Comparison of ENCODE assay signal across 8 cellular contexts in genomic region chr10:58264780-58265179, GRCh38. TPM values are rescaled to one million over a fixed set of nuclear protein-coding genes. Genes with fewer than 3 reads are reported as not detected.
A peak's percentile ranks its signal among the peaks of the same experiment; 100 is the strongest.
DNase-seq lines count a peak whose midpoint lies in the region; ATAC-seq, FAIRE-seq and TF ChIP-seq lines count a peak whose summit lies in the region.

No MANE protein-coding gene starts in this region.

- peak overlapping the region; percentile 78 for H3K4me2 ChIP-seq in HepG2 (ENCODE audit: low read depth, low read length)

- intact Hi-C loops in HepG2 (cut with micrococcal nuclease; ENCODE audit: unreplicated experiment): loop anchor here (5.0 kb wide), 2 partner anchors 37 to 47 kb away; no protein-coding TSS in a partner anchor
- intact Hi-C loops in right lobe of liver (cut with DNase I): no loop called here
- intact Hi-C loops in gastrocnemius medialis (cut with DNase I; ENCODE audit: low total_unique reads): loop anchor here (5.0 to 10.0 kb wide), 3 partner anchors 72 to 1643 kb away; partner anchors contain the start of gene CCDC6

- H3K36me3 ChIP-seq in HepG2 (replicated peaks in 1 of 2; ENCODE audit: control insufficient read depth in 1 of 2, insufficient read depth in 2 of 2, low read length in 2 of 2) (0 out of 5 replicates have a peak, but pooled peaks cover 0 to 2% of the 10 kb centered on the region in 2 experiments), right lobe of liver (no peaks in the 10 kb centered on the region), gastrocnemius medialis (no peaks in the 10 kb centered on the region)

- H2AFZ ChIP-seq in HepG2 (ENCODE audit: low read length): no peak overlapping the region

- ATAC-seq in HepG2 (no peak), right lobe of liver (no peak), esophagus mucosa (no peak), gastrocnemius medialis (no peak)

- no peaks in the 10 kb centered on the region; a peak in 1 of 5 replicates for H3K27me3 ChIP-seq in HepG2 (ENCODE audit: control insufficient read depth in 1 of 2, insufficient read depth in 2 of 2, low read length in 2 of 2)
- H3K27me3 ChIP-seq in right lobe of liver: no peaks in the 10 kb centered on the region
- H3K27me3 ChIP-seq in gastrocnemius medialis: no peaks in the 10 kb centered on the region

- no peak for TF ChIP-seq POLR2A in HepG2 (IDR thresholded peaks at IDR 0.05; ENCODE audit: insufficient read depth in 1 of 2, low read depth in 2 of 2, low read length in 2 of 2)
- TF ChIP-seq POLR2A in right lobe of liver (IDR thresholded peaks at IDR 0.05): no peak
- no peak for TF ChIP-seq POLR2A in gastrocnemius medialis (IDR thresholded peaks at IDR 0.05)

- in situ Hi-C loops in HepG2 (cut with HindIII; ENCODE audit: extremely low pct_ligation_motif_present, low pct_unique_long_range_greater_than_20kb): no loop called here
- in situ Hi-C loops in gastrocnemius medialis (cut with MboI; ENCODE audit: low sequenced_read_pairs in 4 of 4): no loop called here

- CTCF ChIA-PET in HepG2 (lab: Yijun Ruan, JAX; ENCODE audit: low intra/inter-chr PET ratio, low total read pairs): no interaction called here

- no peak for TF ChIP-seq RAD21 in HepG2 (CRISPR knock-in tag; IDR thresholded peaks at IDR 0.05)

- POLR2A ChIA-PET in HepG2 (lab: Yijun Ruan, JAX): no interaction called here

- H3K27ac ChIP-seq in HepG2 (ENCODE audit: extremely low read length, insufficient read depth, low read length): no peak overlapping the region
- H3K27ac ChIP-seq in right lobe of liver: no peak overlapping the region
- peak overlapping the region in 2 of 4 donors; percentile 95 to 96 for H3K27ac ChIP-seq in gastrocnemius medialis

- peaks cover 67% of the 10 kb centered on the region for H3K79me2 ChIP-seq in HepG2 (ENCODE audit: insufficient read depth, low read length)

- no TSS peak for BruUV-seq in HepG2 (replicated peaks; lab: Mats Ljungman, UMichigan)

- DNase-seq in HepG2 (ENCODE audit: low spot score) (no peak), right lobe of liver (no peak), RCC 7860 (ENCODE audit: low spot score) (peak; percentile 31), epithelial cell of proximal tubule (ENCODE audit: low read depth) (no peak), HPDE6-E6E7 (ENCODE audit: extremely low spot score) (no peak), gastrocnemius medialis (no peak)
- no peak for DNase-seq in stimulated activated naive CD4-positive, alpha-beta T cell treated with Interleukin-2 at 50 U/mL for 16 hours (lab: John Stamatoyannopoulos, UW)

- no peaks in the 10 kb centered on the region for H3K9me3 ChIP-seq in HepG2 (ENCODE audit: low read length)
- no peaks in the 10 kb centered on the region for H3K9me3 ChIP-seq in right lobe of liver
- H3K9me3 ChIP-seq in gastrocnemius medialis: no peaks in the 10 kb centered on the region

- TF ChIP-seq EP300 in HepG2 (IDR thresholded peaks at IDR 0.05; ENCODE audit: low read depth in 2 of 2, low read length in 2 of 2) (no peak), HepG2 (CRISPR knock-in tag; IDR thresholded peaks at IDR 0.05; ENCODE audit: borderline replicate concordance) (no peak)

- H3K4me3 ChIP-seq in HepG2 (replicated peaks in 1 of 3; ENCODE audit: insufficient read depth in 1 of 3, low read depth in 2 of 3, low read length in 3 of 3): peak overlapping the region; percentile 74 to 88 (median 83); a peak in 5 of 6 replicates
- no peak overlapping the region for H3K4me3 ChIP-seq in right lobe of liver
- peak overlapping the region; percentile 65 for H3K4me3 ChIP-seq in epithelial cell of proximal tubule (ENCODE audit: low read depth, low read length)
- no peak overlapping the region for H3K4me3 ChIP-seq in gastrocnemius medialis

- H3K4me1 ChIP-seq in HepG2 (ENCODE audit: insufficient read depth, low read length) (peaks cover 25% of the 10 kb centered on the region), right lobe of liver (peaks cover 0 to 15% (median 6%) of the 10 kb centered on the region in 4 donors), gastrocnemius medialis (peaks cover 15 to 23% of the 10 kb centered on the region in 2 donors)

- TF ChIP-seq CTCF in HepG2 (CRISPR knock-in tag; IDR thresholded peaks at IDR 0.05) (no peak), right lobe of liver (IDR thresholded peaks at IDR 0.05) (no peak), epithelial cell of proximal tubule (conservative IDR thresholded peaks at IDR 0.05; ENCODE audit: low read depth, low read length) (no peak), gastrocnemius medialis (IDR thresholded peaks at IDR 0.05 in 4 of 5, conservative IDR thresholded peaks at IDR 0.05 in 1 of 5) (no peak)

- 0 out of 2 replicates have a peak overlapping the region, but pooled peaks have one; percentile 35 for H3K9ac ChIP-seq in HepG2 (ENCODE audit: insufficient read depth, low read depth, low read length)

- WGBS in HepG2 (ENCODE audit: low lambda C conversion rate): 58% methylated on average over 5 of the region's 5 CpGs
- WGBS in right lobe of liver (ENCODE audit: insufficient coverage, low coverage, low lambda C conversion rate, missing lambda C conversion rate): 48% methylated on average over 5 of the region's 5 CpGs

- peaks cover 8% of the 10 kb centered on the region; the same call in 1 of the 2 replicates for H4K20me1 ChIP-seq in HepG2 (ENCODE audit: insufficient read depth, low read length)

- FAIRE-seq in HepG2 (lab: Jason Lieb, UNC): no peak
- FAIRE-seq in RCC 7860 (lab: Jason Lieb, UNC): peak; percentile 80

TF ChIP-seq in HepG2, 621 proteins besides CTCF, POLR2A, EP300 and RAD21 (continues in another document):
- TF ChIP-seq RBAK (CRISPR knock-in tag; IDR thresholded peaks at IDR 0.05): no peak
- peak; percentile 8 for TF ChIP-seq SAP130 (CRISPR knock-in tag; IDR thresholded peaks at IDR 0.05; ENCODE audit: low read depth)
- TF ChIP-seq, protein P1, sequence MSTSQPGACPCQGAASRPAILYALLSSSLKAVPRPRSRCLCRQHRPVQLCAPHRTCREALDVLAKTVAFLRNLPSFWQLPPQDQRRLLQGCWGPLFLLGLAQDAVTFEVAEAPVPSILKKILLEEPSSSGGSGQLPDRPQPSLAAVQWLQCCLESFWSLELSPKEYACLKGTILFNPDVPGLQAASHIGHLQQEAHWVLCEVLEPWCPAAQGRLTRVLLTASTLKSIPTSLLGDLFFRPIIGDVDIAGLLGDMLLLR (CRISPR knock-in tag; IDR thresholded peaks at IDR 0.05): no peak

RNA-seq across cellular contexts. Expression of gene IPMK, which starts 2.9 kb away (rescaled TPM):
- total RNA-seq in HepG2 (2016; rRNA removed; fragmentation: Illumina TruSeq; extraction: Trizol) (3.9 and 5.4 TPM in 2 replicates), right lobe of liver (1 to 10 TPM; 2.8 to 8.1 (median 4.7) TPM), epithelial cell of proximal tubule (6.1 and 6.2 TPM in 2 replicates), esophagus mucosa (5.9 TPM), gastrocnemius medialis (1 to 10 TPM; 3.0 to 8.2 (median 5.6) TPM)
- total RNA-seq in HepG2 (2016; cell fraction: cytosol; rRNA removed; fragmentation: Illumina TruSeq; extraction: Trizol; ENCODE audit: low read depth): 0.44 and 0.51 TPM in 2 replicates
- total RNA-seq in HepG2 (2016; cell fraction: insoluble cytoplasmic fraction; rRNA removed; fragmentation: Illumina TruSeq; extraction: Trizol): 3.8 and 5.4 TPM in 2 replicates
- 2.6 and 2.8 TPM in 2 replicates for total RNA-seq in HepG2 (2016; cell fraction: membrane; rRNA removed; fragmentation: Illumina TruSeq; extraction: Trizol)
- total RNA-seq in HepG2 (2016; cell fraction: nucleus; rRNA removed; fragmentation: Illumina TruSeq; extraction: Trizol): 3.9 and 4.0 TPM in 2 replicates
- polyA plus RNA-seq in HepG2 (2011; rRNA removed): 1.9 and 2.7 TPM in 2 replicates
- 0.94 and 1.5 TPM in 2 replicates for polyA plus RNA-seq in HepG2 (2011; cell fraction: cytosol; rRNA removed)
- 1.1 and 1.4 TPM in 2 replicates for polyA plus RNA-seq in HepG2 (2011; cell fraction: nucleus; rRNA removed)
- 4.4 and 4.5 TPM in 2 replicates for polyA plus RNA-seq in HepG2 (2012)
- 0.15 and 0.28 TPM in 2 replicates for polyA plus RNA-seq in HepG2 (2016; cell fraction: cytosol; fragmentation: Illumina TruSeq; extraction: Trizol; ENCODE audit: low read depth)
- polyA plus RNA-seq in HepG2 (2016; cell fraction: insoluble cytoplasmic fraction; fragmentation: Illumina TruSeq; extraction: Trizol; ENCODE audit: low read depth): 5.5 and 5.6 TPM in 2 replicates
- polyA plus RNA-seq in HepG2 (2016; cell fraction: membrane; fragmentation: Illumina TruSeq; extraction: Trizol; ENCODE audit: low read depth): 1.2 and 1.3 TPM in 2 replicates
- 4.1 TPM in 2 replicates for polyA plus RNA-seq in HepG2 (2016; cell fraction: nucleus; fragmentation: Illumina TruSeq; extraction: Trizol; ENCODE audit: insufficient read depth, low read depth)
- 1.8 and 2.6 TPM in 2 replicates for polyA minus RNA-seq in HepG2 (2011; rRNA and poly(A)+ RNA removed; ENCODE audit: low replicate concordance)
- 5.4 and 6.8 TPM in 2 replicates for polyA minus RNA-seq in HepG2 (2011; cell fraction: cytosol; rRNA and poly(A)+ RNA removed)
- polyA minus RNA-seq in HepG2 (2011; cell fraction: nucleus; rRNA and poly(A)+ RNA removed): 11.6 and 14.8 TPM in 2 replicates

RNA-seq across cellular contexts. Expression of gene CISD1, which starts 4.2 kb away (rescaled TPM):
- 78.9 and 92.2 TPM in 2 replicates for total RNA-seq in HepG2 (2016; rRNA removed; fragmentation: Illumina TruSeq; extraction: Trizol)
- 24.2 and 29.9 TPM in 2 replicates for total RNA-seq in HepG2 (2016; cell fraction: cytosol; rRNA removed; fragmentation: Illumina TruSeq; extraction: Trizol; ENCODE audit: low read depth)
- 81.7 and 106 TPM in 2 replicates for total RNA-seq in HepG2 (2016; cell fraction: insoluble cytoplasmic fraction; rRNA removed; fragmentation: Illumina TruSeq; extraction: Trizol)
- 26.8 and 29.2 TPM in 2 replicates for total RNA-seq in HepG2 (2016; cell fraction: membrane; rRNA removed; fragmentation: Illumina TruSeq; extraction: Trizol)
- total RNA-seq in HepG2 (2016; cell fraction: nucleus; rRNA removed; fragmentation: Illumina TruSeq; extraction: Trizol): 48.4 and 50.8 TPM in 2 replicates
- polyA plus RNA-seq in HepG2 (2011; rRNA removed): 47.8 and 63.4 TPM in 2 replicates
- 18.1 and 27.8 TPM in 2 replicates for polyA plus RNA-seq in HepG2 (2011; cell fraction: cytosol; rRNA removed)
- polyA plus RNA-seq in HepG2 (2011; cell fraction: nucleus; rRNA removed): 5.2 and 8.2 TPM in 2 replicates
- polyA plus RNA-seq in HepG2 (2012): 33.9 and 47.1 TPM in 2 replicates
- polyA plus RNA-seq in HepG2 (2016; cell fraction: cytosol; fragmentation: Illumina TruSeq; extraction: Trizol; ENCODE audit: low read depth): 24.3 and 28.0 TPM in 2 replicates
- 78.2 and 84.8 TPM in 2 replicates for polyA plus RNA-seq in HepG2 (2016; cell fraction: insoluble cytoplasmic fraction; fragmentation: Illumina TruSeq; extraction: Trizol; ENCODE audit: low read depth)
- 20.1 and 21.0 TPM in 2 replicates for polyA plus RNA-seq in HepG2 (2016; cell fraction: membrane; fragmentation: Illumina TruSeq; extraction: Trizol; ENCODE audit: low read depth)
- polyA plus RNA-seq in HepG2 (2016; cell fraction: nucleus; fragmentation: Illumina TruSeq; extraction: Trizol; ENCODE audit: insufficient read depth, low read depth): 62.1 and 66.2 TPM in 2 replicates
- 7.0 and 10.3 TPM in 2 replicates for polyA minus RNA-seq in HepG2 (2011; rRNA and poly(A)+ RNA removed; ENCODE audit: low replicate concordance)
- 10.5 and 13.1 TPM in 2 replicates for polyA minus RNA-seq in HepG2 (2011; cell fraction: cytosol; rRNA and poly(A)+ RNA removed)
- 13.3 and 16.7 TPM in 2 replicates for polyA minus RNA-seq in HepG2 (2011; cell fraction: nucleus; rRNA and poly(A)+ RNA removed)
- total RNA-seq in right lobe of liver: 10 to 100 TPM; 25.2 to 40.9 (median 26.4) TPM
- 53.8 and 66.4 TPM in 2 replicates for total RNA-seq in epithelial cell of proximal tubule
- 32.8 TPM for total RNA-seq in esophagus mucosa
- 10 to 100 TPM; 54.4 to 90.2 (median 71.1) TPM for total RNA-seq in gastrocnemius medialis

Comparison
In these comparisons a context has a peak if more than half of its experiments do, and no peak if none do; other contexts are left out.
1. H3K4me3 ChIP-seq: peak in HepG2 (3 of 3) and epithelial cell of proximal tubule (single experiment); none in right lobe of liver (0 of 3) and gastrocnemius medialis (0 of 4).
2. intact Hi-C loops: an anchor here in HepG2 (5.0 kb wide) and gastrocnemius medialis (5.0 to 10.0 kb wide); none called in right lobe of liver.